In genomic region chr14:103194256-103195045, GRCh38 we compare ENCODE assay signal across 12 cellular contexts.
DNase-seq lines count a peak whose midpoint lies in the region; ATAC-seq lines count a peak whose summit lies in the region.
"Had no signal": no experiment of that assay in that cellular context is flagged by ENCODE, and none has a peak within 500 bp of the region (broad histone marks: within the 10 kb centered on the region; RNA-seq: fewer than 3 reads in every experiment).

No MANE protein-coding gene starts in this region.

- no peaks in the 10 kb centered on the region for H3K36me3 Mint-ChIP-seq in natural killer cell treated with Interleukin-12 subunit alpha and Interleukin-12 subunit beta and Interleukin-15 and Interleukin-18, amount 100 ng/mL, for 72 hours
- H3K36me3 Mint-ChIP-seq: activated CD8-positive, alpha-beta memory T cell treated with anti-CD3 and anti-CD28 coated beads, Interleukin-2, amount 10 ng/mL, durations not matched to agents 7 days and 5 days; activated naive CD8-positive, alpha-beta T cell treated with anti-CD3 and anti-CD28 coated beads, Interleukin-2, amount 10 ng/mL, durations not matched to agents 7 days and 5 days had no signal

- ATAC-seq in natural killer cell treated with Interleukin-12 subunit alpha and Interleukin-12 subunit beta and Interleukin-15 and Interleukin-18, amount 100 ng/mL, for 72 hours: no peak
- ATAC-seq: activated CD8-positive, alpha-beta memory T cell treated with anti-CD3 and anti-CD28 coated beads, Interleukin-2, amount 10 ng/mL, durations not matched to agents 7 days and 5 days had no signal

- peak; percentile 23 for DNase-seq in activated CD8-positive, alpha-beta memory T cell treated with anti-CD3 and anti-CD28 coated beads, Interleukin-2, amount 50 U/mL, for 48 hours
- DNase-seq in activated CD8-positive, alpha-beta memory T cell treated with anti-CD3 and anti-CD28 coated beads, Interleukin-2, amount 50 U/mL, for 4 hours: no peak
- DNase-seq in SKM-1 treated with dmso at 0.1 percent for 144 hours (lab: John Stamatoyannopoulos, UW; ENCODE audit: unreplicated experiment): peak; percentile 8
- peak; percentile 46 for DNase-seq in fibroblast of the conjunctiva (ENCODE audit: low read depth)
- no peak for DNase-seq in foreskin melanocyte
- DNase-seq in NCI-H2029 treated with DMSO at 0.1 percent for 48 hours (lab: John Stamatoyannopoulos, UW): no peak
- DNase-seq in SW 1271 (lab: John Stamatoyannopoulos, UW): no peak
- DNase-seq in natural killer cell treated with Interleukin-12 subunit alpha and Interleukin-12 subunit beta and Interleukin-15 and Interleukin-18, amount 100 ng/mL, for 72 hours (ENCODE audit: low spot score): no peak
- DNase-seq: activated CD8-positive, alpha-beta memory T cell treated with anti-CD3 and anti-CD28 coated beads, Interleukin-2, amount 10 ng/mL, durations not matched to agents 7 days and 5 days; activated naive CD8-positive, alpha-beta T cell treated with anti-CD3 and anti-CD28 coated beads, Interleukin-2, amount 10 ng/mL, durations not matched to agents 7 days and 5 days; NCI-H2029; retina had no signal

- no peaks in the 10 kb centered on the region for H3K4me1 Mint-ChIP-seq in natural killer cell treated with Interleukin-12 subunit alpha and Interleukin-12 subunit beta and Interleukin-15 and Interleukin-18, amount 100 ng/mL, for 72 hours (ENCODE audit: low read depth in 2 of 2)
- H3K4me1 Mint-ChIP-seq: activated CD8-positive, alpha-beta memory T cell treated with anti-CD3 and anti-CD28 coated beads, Interleukin-2, amount 10 ng/mL, durations not matched to agents 7 days and 5 days; activated naive CD8-positive, alpha-beta T cell treated with anti-CD3 and anti-CD28 coated beads, Interleukin-2, amount 10 ng/mL, durations not matched to agents 7 days and 5 days had no signal

- H3K4me3 Mint-ChIP-seq in natural killer cell treated with Interleukin-12 subunit alpha and Interleukin-12 subunit beta and Interleukin-15 and Interleukin-18, amount 100 ng/mL, for 72 hours: no peak overlapping the region
- H3K4me3 Mint-ChIP-seq: activated CD8-positive, alpha-beta memory T cell treated with anti-CD3 and anti-CD28 coated beads, Interleukin-2, amount 10 ng/mL, durations not matched to agents 7 days and 5 days; activated naive CD8-positive, alpha-beta T cell treated with anti-CD3 and anti-CD28 coated beads, Interleukin-2, amount 10 ng/mL, durations not matched to agents 7 days and 5 days had no signal

- H3K9me3 Mint-ChIP-seq in natural killer cell treated with Interleukin-12 subunit alpha and Interleukin-12 subunit beta and Interleukin-15 and Interleukin-18, amount 100 ng/mL, for 72 hours: no peaks in the 10 kb centered on the region
- H3K9me3 Mint-ChIP-seq: activated naive CD8-positive, alpha-beta T cell treated with anti-CD3 and anti-CD28 coated beads, Interleukin-2, amount 10 ng/mL, durations not matched to agents 7 days and 5 days had no signal

- H3K27me3 Mint-ChIP-seq in natural killer cell treated with Interleukin-12 subunit alpha and Interleukin-12 subunit beta and Interleukin-15 and Interleukin-18, amount 100 ng/mL, for 72 hours: peaks cover 25 to 33% of the 10 kb centered on the region in 2 donors

- no peak overlapping the region for H3K27ac Mint-ChIP-seq in natural killer cell treated with Interleukin-12 subunit alpha and Interleukin-12 subunit beta and Interleukin-15 and Interleukin-18, amount 100 ng/mL, for 72 hours
- H3K27ac Mint-ChIP-seq: activated CD8-positive, alpha-beta memory T cell treated with anti-CD3 and anti-CD28 coated beads, Interleukin-2, amount 10 ng/mL, durations not matched to agents 7 days and 5 days; activated naive CD8-positive, alpha-beta T cell treated with anti-CD3 and anti-CD28 coated beads, Interleukin-2, amount 10 ng/mL, durations not matched to agents 7 days and 5 days had no signal

Comparison
In these comparisons a context has a peak if more than half of its experiments do, and no peak if none do; other contexts are left out.
1. DNase-seq: peak in activated CD8-positive, alpha-beta memory T cell treated with anti-CD3 and anti-CD28 coated beads, Interleukin-2, amount 50 U/mL, for 48 hours (single experiment), SKM-1 treated with dmso at 0.1 percent for 144 hours (single experiment) and fibroblast of the conjunctiva (single experiment); none in activated CD8-positive, alpha-beta memory T cell treated with anti-CD3 and anti-CD28 coated beads, Interleukin-2, amount 50 U/mL, for 4 hours (single experiment), foreskin melanocyte (single experiment), NCI-H2029 treated with DMSO at 0.1 percent for 48 hours (single experiment), SW 1271 (0 of 2) and natural killer cell treated with Interleukin-12 subunit alpha and Interleukin-12 subunit beta and Interleukin-15 and Interleukin-18, amount 100 ng/mL, for 72 hours (single experiment).